Comparison of ENCODE assay signal across 1 cellular context in genomic region chr16:89722392-89723278, GRCh38.
TF ChIP-seq lines count a peak whose summit lies in the region.

No MANE protein-coding gene starts in this region.

TF ChIP-seq in A549, 52 proteins besides CTCF, POLR2A, EP300 and RAD21 (continued from another document):
- TF ChIP-seq ELK1 (IDR thresholded peaks at IDR 0.05; ENCODE audit: low read depth, low read length) (no peak), HEYL (CRISPR knock-in tag; IDR thresholded peaks at IDR 0.05) (no peak), FOXS1 (CRISPR knock-in tag; IDR thresholded peaks at IDR 0.05) (no peak)
